11 cellular contexts compared by ENCODE assay signal in the genomic region with DNA sequence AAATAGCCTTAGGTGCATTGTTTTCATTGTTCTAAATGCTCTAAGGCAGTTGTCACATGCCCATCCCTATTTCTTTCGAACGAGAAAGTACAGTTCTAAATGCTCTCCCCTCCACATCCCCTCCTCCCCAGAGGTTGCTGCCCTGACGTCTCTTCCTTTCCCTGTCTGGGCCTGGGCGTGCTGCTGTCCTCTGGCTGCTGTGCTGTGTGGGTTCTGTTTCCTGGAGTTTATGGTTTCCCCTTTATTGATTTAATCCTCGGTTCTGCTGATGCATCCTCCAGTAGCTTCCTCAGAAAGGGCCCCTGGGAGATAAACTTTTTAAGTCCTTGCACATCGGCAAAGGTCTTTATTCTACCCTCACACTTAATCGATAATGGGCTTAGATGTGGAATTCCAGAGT. TPM values are rescaled to one million over a fixed set of nuclear protein-coding genes. Genes with fewer than 3 reads are reported as not detected.
DNase-seq lines count a peak whose midpoint lies in the region; ATAC-seq, FAIRE-seq and TF ChIP-seq lines count a peak whose summit lies in the region.
"Had no signal": no experiment of that assay in that cellular context is flagged by ENCODE, and none has a peak within 500 bp of the region (broad histone marks: within the 10 kb centered on the region; RNA-seq: fewer than 3 reads in every experiment).

No MANE protein-coding gene starts in this region.

- H3K27me3 ChIP-seq in RWPE2 (ENCODE audit: insufficient read depth, poor library complexity, severe bottlenecking) (no peaks in the 10 kb centered on the region), fibroblast of lung (ENCODE audit: control insufficient read depth, insufficient read depth, low read length) (no peaks in the 10 kb centered on the region)

- no peaks in the 10 kb centered on the region for H3K79me2 ChIP-seq in fibroblast of lung (ENCODE audit: control insufficient read depth, insufficient read depth, low read length)

- peaks cover 42% of the 10 kb centered on the region for H3K4me1 ChIP-seq in RWPE2 (ENCODE audit: insufficient read depth, poor library complexity, severe bottlenecking)
- no peaks in the 10 kb centered on the region for H3K4me1 ChIP-seq in fibroblast of lung (ENCODE audit: control insufficient read depth, extremely low read depth, insufficient read depth, low read length)

- H3K27ac ChIP-seq in RWPE2 (ENCODE audit: poor library complexity, severe bottlenecking) (peak overlapping the region; percentile 98), fibroblast of lung (ENCODE audit: insufficient read depth, low read length) (no peak overlapping the region)

- no peaks in the 10 kb centered on the region for H3K9me3 ChIP-seq in RWPE2 (ENCODE audit: severe bottlenecking)
- H3K9me3 ChIP-seq in fibroblast of lung (ENCODE audit: control insufficient read depth, insufficient read depth, low read depth, low read length): no peaks in the 10 kb centered on the region

- H3K4me3 Mint-ChIP-seq in T-helper 2 cell treated with Interferon-gamma antibody and Interleukin-4, amounts not matched to agents 5 μg/mL and 100 μg/mL, for 36 hours: no peak overlapping the region
- H3K4me3 Mint-ChIP-seq in activated T-helper 2 cell treated with anti-CD3 and anti-CD28 coated beads, Interferon-gamma antibody, Interleukin-2, Interleukin-4, amounts not matched to agents 10 μg/mL and 5 μg/mL and 100 μg/mL, durations not matched to agents 14 hours and 24 hours and 36 hours (ENCODE audit: low read depth): no peak overlapping the region

- ATAC-seq in RWPE2 (ENCODE audit: low read depth) (0 out of 3 replicates have a peak, but pooled peaks have one; percentile 24), HG02623 (IDR thresholded peaks at IDR 0.05; ENCODE audit: unreplicated experiment) (no peak)

- peaks cover 4% of the 10 kb centered on the region for H3K4me1 Mint-ChIP-seq in T-helper 2 cell treated with Interferon-gamma antibody and Interleukin-4, amounts not matched to agents 5 μg/mL and 100 μg/mL, for 36 hours (ENCODE audit: low read depth)
- H3K4me1 Mint-ChIP-seq in activated T-helper 2 cell treated with anti-CD3 and anti-CD28 coated beads, Interferon-gamma antibody, Interleukin-2, Interleukin-4, amounts not matched to agents 10 μg/mL and 5 μg/mL and 100 μg/mL, durations not matched to agents 14 hours and 24 hours and 36 hours (ENCODE audit: low read depth): peaks cover 9% of the 10 kb centered on the region

- TF ChIP-seq CTCF in RWPE2 (IDR thresholded peaks at IDR 0.05; ENCODE audit: poor library complexity, severe bottlenecking) (no peak), fibroblast of lung (conservative IDR thresholded peaks at IDR 0.05 in 1 of 2, IDR thresholded peaks at IDR 0.05 in 1 of 2; ENCODE audit: low read depth in 1 of 2, low read length in 2 of 2) (no peak)

- peak; percentile 33 for DNase-seq in EL
- no peak for DNase-seq in RWPE2 (ENCODE audit: low spot score)
- DNase-seq in fibroblast of lung (ENCODE audit: low read depth in 2 of 2): peak; percentile 9 to 46
- peak; percentile 73 for DNase-seq in pons (ENCODE audit: low spot score)
- DNase-seq in HTR-8/SVneo (ENCODE audit: insufficient read length, low spot score): no peak
- no peak for DNase-seq in T-helper 2 cell treated with Interferon-gamma antibody and Interleukin-4, amounts not matched to agents 5 μg/mL and 100 μg/mL, for 36 hours (ENCODE audit: low spot score)
- DNase-seq in activated T-helper 2 cell treated with anti-CD3 and anti-CD28 coated beads, Interferon-gamma antibody, Interleukin-2, Interleukin-4, amounts not matched to agents 10 μg/mL and 5 μg/mL and 100 μg/mL, durations not matched to agents 14 hours and 24 hours and 36 hours (ENCODE audit: low spot score): no peak
- DNase-seq: SW 1271 had no signal

- no peak overlapping the region for H3K27ac Mint-ChIP-seq in T-helper 2 cell treated with Interferon-gamma antibody and Interleukin-4, amounts not matched to agents 5 μg/mL and 100 μg/mL, for 36 hours
- no peak overlapping the region for H3K27ac Mint-ChIP-seq in activated T-helper 2 cell treated with anti-CD3 and anti-CD28 coated beads, Interferon-gamma antibody, Interleukin-2, Interleukin-4, amounts not matched to agents 10 μg/mL and 5 μg/mL and 100 μg/mL, durations not matched to agents 14 hours and 24 hours and 36 hours

- H3K27me3 Mint-ChIP-seq in T-helper 2 cell treated with Interferon-gamma antibody and Interleukin-4, amounts not matched to agents 5 μg/mL and 100 μg/mL, for 36 hours (ENCODE audit: low read depth): peaks cover 18% of the 10 kb centered on the region
- peaks cover 27% of the 10 kb centered on the region for H3K27me3 Mint-ChIP-seq in activated T-helper 2 cell treated with anti-CD3 and anti-CD28 coated beads, Interferon-gamma antibody, Interleukin-2, Interleukin-4, amounts not matched to agents 10 μg/mL and 5 μg/mL and 100 μg/mL, durations not matched to agents 14 hours and 24 hours and 36 hours (ENCODE audit: low read depth)

- H3K36me3 ChIP-seq in RWPE2 (ENCODE audit: low read depth) (no peaks in the 10 kb centered on the region), fibroblast of lung (ENCODE audit: control insufficient read depth, insufficient read depth, low read length) (no peaks in the 10 kb centered on the region)

- H3K4me3 ChIP-seq in RWPE2 (ENCODE audit: severe bottlenecking) (no peak overlapping the region), fibroblast of lung (replicated peaks in 1 of 4; ENCODE audit: control extremely low read depth in 1 of 4, insufficient read depth in 1 of 4, low read depth in 3 of 4, low read length in 4 of 4) (no peak overlapping the region)

- no peaks in the 10 kb centered on the region for H3K9me3 Mint-ChIP-seq in T-helper 2 cell treated with Interferon-gamma antibody and Interleukin-4, amounts not matched to agents 5 μg/mL and 100 μg/mL, for 36 hours
- H3K9me3 Mint-ChIP-seq in activated T-helper 2 cell treated with anti-CD3 and anti-CD28 coated beads, Interferon-gamma antibody, Interleukin-2, Interleukin-4, amounts not matched to agents 10 μg/mL and 5 μg/mL and 100 μg/mL, durations not matched to agents 14 hours and 24 hours and 36 hours: no peaks in the 10 kb centered on the region

- H4K20me1 ChIP-seq in fibroblast of lung (ENCODE audit: control insufficient read depth, extremely low read depth, insufficient read depth, low read length): no peaks in the 10 kb centered on the region

- intact Hi-C loops in activated T-helper 2 cell treated with anti-CD3 and anti-CD28 coated beads, Interferon-gamma antibody, Interleukin-2, Interleukin-4, amounts not matched to agents 10 μg/mL and 5 μg/mL and 100 μg/mL, durations not matched to agents 14 hours and 24 hours and 36 hours (cut with micrococcal nuclease): no loop called here

- no peak for FAIRE-seq in HTR-8/SVneo (lab: Jason Lieb, UNC)
- FAIRE-seq: colon, GM18507 had no signal

- H3K9ac ChIP-seq in fibroblast of lung (ENCODE audit: insufficient read depth, low read length): no peak overlapping the region

- H3K4me2 ChIP-seq in fibroblast of lung (ENCODE audit: extremely low read depth, insufficient read depth, low read length): no peak overlapping the region

- H3K36me3 Mint-ChIP-seq in T-helper 2 cell treated with Interferon-gamma antibody and Interleukin-4, amounts not matched to agents 5 μg/mL and 100 μg/mL, for 36 hours (ENCODE audit: low read depth): no peaks in the 10 kb centered on the region
- H3K36me3 Mint-ChIP-seq in activated T-helper 2 cell treated with anti-CD3 and anti-CD28 coated beads, Interferon-gamma antibody, Interleukin-2, Interleukin-4, amounts not matched to agents 10 μg/mL and 5 μg/mL and 100 μg/mL, durations not matched to agents 14 hours and 24 hours and 36 hours (ENCODE audit: low read depth): no peaks in the 10 kb centered on the region

- no peak overlapping the region for H2AFZ ChIP-seq in fibroblast of lung (ENCODE audit: low read length)

RNA-seq across cellular contexts. Expression of a gene that starts 48.8 kb away (rescaled TPM):
- 2.3 and 2.6 TPM in 2 replicates for total RNA-seq in fibroblast of lung
- polyA plus RNA-seq in fibroblast of lung: 2.5 and 4.6 TPM in 2 replicates
- polyA plus RNA-seq in fibroblast of lung (2012): 2.3 and 3.3 TPM in 2 replicates
- polyA minus RNA-seq in fibroblast of lung (ENCODE audit: low replicate concordance): 1.8 and 2.7 TPM in 2 replicates
- total RNA-seq in activated T-helper 2 cell treated with anti-CD3 and anti-CD28 coated beads, Interferon-gamma antibody, Interleukin-2, Interleukin-4, amounts not matched to agents 10 μg/mL and 5 μg/mL and 100 μg/mL, durations not matched to agents 14 hours and 24 hours and 36 hours: 0.23 and 0.50 TPM in 2 replicates

Comparison
In these comparisons a context has a peak if more than half of its experiments do, and no peak if none do; other contexts are left out.
1. DNase-seq: peak in EL (single experiment), fibroblast of lung (2 of 2) and pons (single experiment); none in RWPE2 (single experiment), HTR-8/SVneo (single experiment), T-helper 2 cell treated with Interferon-gamma antibody and Interleukin-4, amounts not matched to agents 5 μg/mL and 100 μg/mL, for 36 hours (single experiment) and activated T-helper 2 cell treated with anti-CD3 and anti-CD28 coated beads, Interferon-gamma antibody, Interleukin-2, Interleukin-4, amounts not matched to agents 10 μg/mL and 5 μg/mL and 100 μg/mL, durations not matched to agents 14 hours and 24 hours and 36 hours (single experiment).